Comparison of ENCODE assay signal across 8 cellular contexts in the genomic region with DNA sequence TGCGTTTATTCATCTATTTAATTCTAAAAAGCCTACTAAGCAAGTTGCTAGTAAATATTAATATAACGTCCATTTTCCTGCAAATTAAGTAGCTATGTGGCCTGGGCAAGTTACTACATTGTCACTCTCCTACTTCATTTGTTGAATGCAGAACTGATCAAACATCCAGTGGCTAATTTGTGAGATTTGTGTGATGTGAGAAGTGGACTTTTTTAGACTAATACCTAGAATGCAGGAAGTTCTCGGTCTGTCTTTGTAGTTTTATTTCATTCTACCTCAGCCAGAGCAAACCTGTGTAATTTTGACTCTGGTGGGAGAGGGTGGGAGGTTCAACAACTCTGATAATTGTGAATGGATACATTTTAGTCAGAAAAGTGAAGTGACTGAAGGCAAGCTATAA. TPM values are rescaled to one million over a fixed set of nuclear protein-coding genes. Genes with fewer than 3 reads are reported as not detected.
DNase-seq lines count a peak whose midpoint lies in the region; ATAC-seq and TF ChIP-seq lines count a peak whose summit lies in the region.

No MANE protein-coding gene starts in this region.

- H3K27me3 ChIP-seq in mononuclear cell (ENCODE audit: insufficient read depth, low read length): no peaks in the 10 kb centered on the region

- in situ Hi-C loops in astrocyte of the spinal cord (cut with HindIII; ENCODE audit: low sequenced_read_pairs): no loop called here

- peak; percentile 5 for DNase-seq in astrocyte of the spinal cord (ENCODE audit: low read depth, low spot score)
- no peak for DNase-seq in cerebellar cortex (ENCODE audit: low spot score)
- no peak for DNase-seq in activated CD4-positive, alpha-beta T cell treated with anti-CD3 and anti-CD28 coated beads for 1 hour
- DNase-seq in UCSD-AML1 (lab: John Stamatoyannopoulos, UW; ENCODE audit: unreplicated experiment): no peak

- peak; percentile 9 for ATAC-seq in GM18498 (IDR thresholded peaks at IDR 0.05; ENCODE audit: unreplicated experiment)
- ATAC-seq in HG03095 (IDR thresholded peaks at IDR 0.05; ENCODE audit: unreplicated experiment): peak; percentile 5
- ATAC-seq in HG02798 (IDR thresholded peaks at IDR 0.05; ENCODE audit: poor library complexity, unreplicated experiment): no peak

- H3K4me3 ChIP-seq in astrocyte of the spinal cord (ENCODE audit: low read depth, low read length) (peak overlapping the region; percentile 75), mononuclear cell (ENCODE audit: low read length) (peak overlapping the region; percentile 59)

- no peak for TF ChIP-seq CTCF in astrocyte of the spinal cord (IDR thresholded peaks at IDR 0.05; ENCODE audit: low read depth, low read length)

- H3K4me1 ChIP-seq in mononuclear cell (ENCODE audit: insufficient read depth, low read length): peaks cover 16% of the 10 kb centered on the region

- H3K9me3 ChIP-seq in mononuclear cell (ENCODE audit: low read depth, low read length): no peaks in the 10 kb centered on the region

RNA-seq across cellular contexts. Expression of a gene that starts 0.8 kb away (rescaled TPM):
- 16.7 TPM for total RNA-seq in mononuclear cell

RNA-seq across cellular contexts. Expression of a gene that starts 27.6 kb away (rescaled TPM):
- total RNA-seq in mononuclear cell: not detected

RNA-seq across cellular contexts. Expression of a gene that starts 47.3 kb away (rescaled TPM):
- 12.6 TPM for total RNA-seq in mononuclear cell
